21 cellular contexts compared by ENCODE assay signal in the genomic region with DNA sequence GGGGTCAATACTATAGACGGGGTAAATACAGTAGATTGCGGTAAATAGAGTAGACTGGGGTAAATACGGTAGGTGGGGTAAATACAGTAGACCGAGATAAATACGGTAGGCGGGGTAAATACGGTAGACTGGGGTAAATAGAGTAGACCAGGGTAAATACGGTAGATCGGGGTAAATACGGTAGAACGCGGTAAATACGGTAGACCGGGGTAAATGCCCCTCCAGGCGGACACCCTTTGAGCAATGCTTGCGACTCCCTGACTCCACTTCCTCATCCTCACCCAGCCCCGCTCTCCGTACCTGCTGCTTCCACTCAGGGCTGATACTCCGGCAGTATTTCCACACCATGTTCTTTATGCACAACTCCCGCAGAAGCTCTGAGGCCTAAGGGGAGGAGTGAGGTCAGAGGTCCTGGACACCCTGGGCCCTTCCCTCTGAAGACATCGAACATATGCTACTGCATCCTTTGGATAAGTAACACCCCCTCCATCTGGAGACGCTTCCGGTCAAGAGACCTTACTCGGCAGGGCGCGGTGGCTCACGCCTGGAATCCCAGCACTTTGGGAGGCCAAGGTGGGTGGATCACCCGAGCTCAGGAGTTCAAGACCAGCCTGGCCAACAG. TPM values are rescaled to one million over a fixed set of nuclear protein-coding genes. Genes with fewer than 3 reads are reported as not detected.
DNase-seq lines count a peak whose midpoint lies in the region; ATAC-seq, FAIRE-seq and TF ChIP-seq lines count a peak whose summit lies in the region.
"Had no signal": no experiment of that assay in that cellular context is flagged by ENCODE, and none has a peak within 500 bp of the region (broad histone marks: within the 10 kb centered on the region; RNA-seq: fewer than 3 reads in every experiment).

No MANE protein-coding gene starts in this region.

- no peak for TF ChIP-seq EP300 in A549 (IDR thresholded peaks at IDR 0.05)

- H2BK15ac ChIP-seq in H9 (ENCODE audit: low read depth, low read length) = no peak overlapping the region

- TF ChIP-seq CTCF in A549 (IDR thresholded peaks at IDR 0.05) = no peak
- no peak for TF ChIP-seq CTCF in H9 (conservative IDR thresholded peaks at IDR 0.05)
- no peak for TF ChIP-seq CTCF in foreskin fibroblast (IDR thresholded peaks at IDR 0.05; ENCODE audit: low read depth, low read length)

- no peak overlapping the region for H3K56ac ChIP-seq in H9 (ENCODE audit: insufficient read length, low read depth, low read length)

- no peaks in the 10 kb centered on the region for H3K9me3 Mint-ChIP-seq in H9

- H4K20me1 ChIP-seq in H9 (ENCODE audit: control insufficient read depth, insufficient read depth, insufficient read length) = no peaks in the 10 kb centered on the region

- H3K23me2 ChIP-seq in H9 (ENCODE audit: insufficient read length, low read depth, low read length, poor library complexity, severe bottlenecking) = no peaks in the 10 kb centered on the region

- peaks cover 0 to 23% of the 10 kb centered on the region in 2 experiments; a peak in 2 of 4 replicates for H3K4me1 Mint-ChIP-seq in H9

- WGBS in A549 (ENCODE audit: missing lambda C conversion rate) = 46% methylated on average over 28 of the region's 28 CpGs
- WGBS in H9 (ENCODE audit: extremely low coverage, insufficient read length, low lambda C conversion rate) = no CpG with 5 or more reads among the region's 28 CpGs

- no peak overlapping the region for H2AK5ac ChIP-seq in H9 (ENCODE audit: insufficient read length, low read length)

- H4K5ac ChIP-seq in H9 (ENCODE audit: insufficient read length, low read depth, low read length) = no peak overlapping the region

- POLR2A ChIA-PET in A549 (lab: Yijun Ruan, JAX) = no interaction called here

- H3K27me3 ChIP-seq in H9 (ENCODE audit: insufficient read depth, low read length) = no peaks in the 10 kb centered on the region
- H3K27me3 ChIP-seq: colonic mucosa, gastroesophageal sphincter, sigmoid colon had no signal

- no peaks in the 10 kb centered on the region for H3K79me2 ChIP-seq in H9 (ENCODE audit: insufficient read depth, low read length)

- H3K79me1 ChIP-seq in H9 (ENCODE audit: insufficient read depth, low read depth, low read length, poor library complexity, severe bottlenecking) = no peaks in the 10 kb centered on the region

- no peak overlapping the region for H2BK20ac ChIP-seq in H9 (ENCODE audit: low read depth, low read length, poor library complexity, severe bottlenecking)

- no peak overlapping the region for H3K4me3 ChIP-seq in A549
- no peak overlapping the region for H3K4me3 ChIP-seq in foreskin fibroblast (ENCODE audit: low read depth in 1 of 2, low read length in 2 of 2)
- H3K4me3 ChIP-seq: colonic mucosa, gastroesophageal sphincter, sigmoid colon had no signal

- no peak overlapping the region for H3K23ac ChIP-seq in H9 (ENCODE audit: insufficient read length, low read depth, low read length)

- peak overlapping the region in 1 of 2 experiments; percentile 38; a peak in 2 of 5 replicates for H3K4me3 Mint-ChIP-seq in H9

- H3K4me2 ChIP-seq in A549 = no peak overlapping the region
- H3K4me2 ChIP-seq in H9 (ENCODE audit: insufficient read depth, insufficient read length, low read length) = no peak overlapping the region

- H2AFZ ChIP-seq in H9 (ENCODE audit: low read length) = no peak overlapping the region

- peak; percentile 72 to 88 for ATAC-seq in A549
- no peak for ATAC-seq in GM21619 (IDR thresholded peaks at IDR 0.05; ENCODE audit: unreplicated experiment)
- ATAC-seq: gastroesophageal sphincter had no signal

- H3K27ac Mint-ChIP-seq in H9 = peak overlapping the region in 2 of 3 experiments; percentile 35 to 74; a peak in 2 of 7 replicates

- H2BK5ac ChIP-seq in H9 (ENCODE audit: insufficient read length, low read length) = no peak overlapping the region

- H3K4me1 ChIP-seq in A549 (no peaks in the 10 kb centered on the region), H9 (ENCODE audit: insufficient read depth, low read length) (no peaks in the 10 kb centered on the region)
- H3K4me1 ChIP-seq: colonic mucosa, sigmoid colon had no signal

- peak; percentile 95 for FAIRE-seq in A549 (lab: Jason Lieb, UNC)

- no peaks in the 10 kb centered on the region for H3K9me3 ChIP-seq in A549
- no peaks in the 10 kb centered on the region for H3K9me3 ChIP-seq in H9 (ENCODE audit: control insufficient read depth, low read depth, low read length)
- H3K9me3 ChIP-seq: colonic mucosa, gastroesophageal sphincter, neutrophil, sigmoid colon had no signal

- H3K18ac ChIP-seq in H9 (ENCODE audit: insufficient read length, low read depth, low read length) = no peak overlapping the region

- peak; percentile 93 to 97 for DNase-seq in A549 (ENCODE audit: low read depth in 1 of 2, low spot score in 1 of 2)
- peak; percentile 77 for DNase-seq in H9
- peak; percentile 40 to 93 for DNase-seq in SW 1271 (lab: John Stamatoyannopoulos, UW)
- peak; percentile 85 for DNase-seq in iPS-NIHi11 (ENCODE audit: low spot score)
- DNase-seq in effector CD8-positive, alpha-beta T cell (lab: John Stamatoyannopoulos, UW) = no peak
- DNase-seq in foreskin fibroblast = no peak
- no peak for DNase-seq in SHP77 treated with DMSO at 0.1 percent for 48 hours (lab: John Stamatoyannopoulos, UW)
- DNase-seq: activated CD4-positive, alpha-beta T cell treated with anti-CD3 and anti-CD28 coated beads for 4 hours; activated CD8-positive, alpha-beta memory T cell treated with anti-CD3 and anti-CD28 coated beads, Interleukin-2, amount 50 U/mL, for 4 hours; activated gamma-delta T cell treated with Interleukin-2 at 50 U/mL for 16 hours; aorta; colonic mucosa; Kasumi-1; NCI-H1436; NCI-H446; sigmoid colon; stimulated activated CD4-positive, alpha-beta T cell treated with anti-CD3 and anti-CD28 coated beads, Interleukin-2, amount 100 ng/mL, for 24 hours had no signal

- no peak overlapping the region for H3K27ac ChIP-seq in A549
- no peak overlapping the region for H3K27ac ChIP-seq in H9 (ENCODE audit: insufficient read length, low read depth, low read length)
- H3K27ac ChIP-seq: colonic mucosa, epithelial cell of prostate, neutrophil had no signal

- no peak overlapping the region for H3K9ac ChIP-seq in H9 (ENCODE audit: extremely low read depth, insufficient read length, low read length)

- no peak overlapping the region for H2BK12ac ChIP-seq in H9 (ENCODE audit: insufficient read length, low read depth, low read length)

- H2BK120ac ChIP-seq in H9 (ENCODE audit: low read depth, low read length, poor library complexity, severe bottlenecking) = no peak overlapping the region

- TF ChIP-seq RAD21 in A549 (conservative IDR thresholded peaks at IDR 0.05 in 1 of 2, IDR thresholded peaks at IDR 0.05 in 1 of 2) = peak in 1 of 2 experiments; percentile 32; a peak in 1 of 5 replicates

- H4K8ac ChIP-seq in H9 (replicated peaks; ENCODE audit: insufficient read length, low read depth, low read length) = no peak overlapping the region

- H4K91ac ChIP-seq in H9 (ENCODE audit: insufficient read length, low read depth, low read length) = no peak overlapping the region

- no peaks in the 10 kb centered on the region for H3K27me3 Mint-ChIP-seq in H9 (ENCODE audit: low read depth)

- peaks cover 11 to 72% (median 26%) of the 10 kb centered on the region in 3 experiments; a peak in 6 of 7 replicates for H3K36me3 Mint-ChIP-seq in H9 (ENCODE audit: insufficient read depth in 1 of 3, low read depth in 3 of 3)

- no peak overlapping the region for H3K14ac ChIP-seq in H9 (ENCODE audit: insufficient read depth, low read length)

- no peak overlapping the region for H3K4ac ChIP-seq in H9 (ENCODE audit: low read depth, low read length)

- CTCF ChIA-PET in A549 (lab: Yijun Ruan, JAX) = interaction anchor here (1.0 kb wide), 2 partner anchors 46 to 104 kb away, joined by 3 read pairs; partner anchors contain the start of gene INPP5K

- no peak for TF ChIP-seq POLR2A in A549 (IDR thresholded peaks at IDR 0.05; ENCODE audit: low read length)

- H3T11ph ChIP-seq in H9 (ENCODE audit: low read length) = no peak overlapping the region

TF ChIP-seq in A549, 52 proteins besides CTCF, POLR2A, EP300 and RAD21 (continues in another document):
- peak in 1 of 2 experiments; percentile 47; a peak in 1 of 4 replicates for TF ChIP-seq CEBPB (IDR thresholded peaks at IDR 0.05)
- no peak for TF ChIP-seq ZC3H11A (IDR thresholded peaks at IDR 0.05)
- TF ChIP-seq RCOR1 (IDR thresholded peaks at IDR 0.05; ENCODE audit: low read depth, low read length) = peak; percentile 98
- no peak for TF ChIP-seq ELK1 (IDR thresholded peaks at IDR 0.05; ENCODE audit: low read depth, low read length)
- TF ChIP-seq MAFK (IDR thresholded peaks at IDR 0.05; ENCODE audit: partially characterized antibody) = no peak
- TF ChIP-seq HOXB5 (CRISPR knock-in tag; IDR thresholded peaks at IDR 0.05) = no peak
- no peak for TF ChIP-seq SREBF2 (IDR thresholded peaks at IDR 0.05)
- TF ChIP-seq TP53 (CRISPR knock-in tag; IDR thresholded peaks at IDR 0.05) = no peak

RNA-seq across cellular contexts. Expression of gene CRK, which starts 13.3 kb away (rescaled TPM):
- polyA plus RNA-seq in A549 (2011; rRNA removed) = 117 and 124 TPM in 2 replicates
- polyA plus RNA-seq in A549 (2012; cell fraction: cytosol; rRNA removed) = 53.5 and 59.6 TPM in 2 replicates
- 16.5 and 24.4 TPM in 2 replicates for polyA plus RNA-seq in A549 (2012; cell fraction: nucleus; rRNA removed)
- 73.1 to 76.5 TPM (median 75.1 TPM) in 3 replicates for polyA plus RNA-seq in A549 (2017; fragmentation: RNase III; extraction: RNeasy Plus Mini Kit Qiagen cat#74134 plus additional on column Dnase treatment)
- 59.6 and 77.1 TPM in 2 replicates for polyA minus RNA-seq in A549 (2011; rRNA and poly(A)+ RNA removed)
- 58.9 and 60.5 TPM in 2 replicates for total RNA-seq in H9 (2021)

RNA-seq across cellular contexts. Expression of gene MYO1C, which starts 23.1 kb away (rescaled TPM):
- polyA plus RNA-seq in A549 (2011; rRNA removed) (101 and 108 TPM in 2 replicates), A549 (2017; fragmentation: RNase III; extraction: RNeasy Plus Mini Kit Qiagen cat#74134 plus additional on column Dnase treatment) (120 to 127 TPM (median 123 TPM) in 3 replicates)
- polyA plus RNA-seq in A549 (2012; cell fraction: cytosol; rRNA removed) = 137 and 142 TPM in 2 replicates
- 175 and 218 TPM in 2 replicates for polyA plus RNA-seq in A549 (2012; cell fraction: nucleus; rRNA removed)
- polyA minus RNA-seq in A549 (2011; rRNA and poly(A)+ RNA removed) = 357 and 380 TPM in 2 replicates
- total RNA-seq in H9 (2021) = 86.5 and 87.4 TPM in 2 replicates

RNA-seq across cellular contexts. Expression of gene INPP5K, which starts 47.1 kb away (rescaled TPM):
- polyA plus RNA-seq in A549 (2011; rRNA removed) (30.8 and 41.8 TPM in 2 replicates), A549 (2017; fragmentation: RNase III; extraction: RNeasy Plus Mini Kit Qiagen cat#74134 plus additional on column Dnase treatment) (23.6 to 24.5 TPM (median 24.3 TPM) in 3 replicates)
- polyA plus RNA-seq in A549 (2012; cell fraction: cytosol; rRNA removed) = 22.4 and 26.4 TPM in 2 replicates
- polyA plus RNA-seq in A549 (2012; cell fraction: nucleus; rRNA removed) = 41.4 and 43.0 TPM in 2 replicates
- 58.4 and 65.5 TPM in 2 replicates for polyA minus RNA-seq in A549 (2011; rRNA and poly(A)+ RNA removed)
- 28.1 and 29.4 TPM in 2 replicates for total RNA-seq in H9 (2021)

Comparison
In these comparisons a context has a peak if more than half of its experiments do, and no peak if none do; other contexts are left out.
1. DNase-seq: peak in A549 (2 of 2), H9 (single experiment), SW 1271 (2 of 2) and iPS-NIHi11 (single experiment); none in effector CD8-positive, alpha-beta T cell (single experiment), foreskin fibroblast (0 of 2) and SHP77 treated with DMSO at 0.1 percent for 48 hours (single experiment).